In the genomic region with DNA sequence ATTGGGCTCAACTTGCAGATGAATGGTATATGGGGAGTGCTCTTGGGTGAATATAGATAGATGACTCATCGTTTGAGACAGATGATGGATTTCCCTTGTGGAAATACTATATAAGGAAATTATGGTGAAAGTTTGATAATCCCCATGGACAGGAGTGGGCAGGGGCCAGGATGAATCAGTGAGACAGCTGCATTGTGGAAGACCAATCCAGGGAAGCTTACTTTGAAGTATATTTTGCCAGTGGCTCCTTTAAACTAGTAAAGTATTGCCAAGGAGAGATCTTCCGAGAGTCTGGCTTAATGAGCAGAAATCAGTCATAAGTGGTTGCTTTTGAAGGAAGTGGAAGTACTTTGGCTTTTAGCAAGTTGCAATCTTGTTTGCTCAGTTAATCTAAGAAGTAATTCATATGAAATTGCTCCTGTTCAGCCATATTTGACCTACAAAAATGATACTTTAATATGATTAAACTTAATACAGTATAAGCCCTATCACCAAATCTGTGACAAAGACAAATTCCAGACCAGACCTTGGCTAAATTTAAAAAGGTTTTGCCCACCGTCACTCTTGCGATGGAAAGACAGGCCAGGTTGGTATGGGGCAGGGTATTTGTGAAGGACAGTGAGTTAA, we compare ENCODE assay signal across 16 cellular contexts. TPM values are rescaled to one million over a fixed set of nuclear protein-coding genes. Genes with fewer than 3 reads are reported as not detected.
DNase-seq lines count a peak whose midpoint lies in the region; ATAC-seq and TF ChIP-seq lines count a peak whose summit lies in the region.
"Had no signal": no experiment of that assay in that cellular context is flagged by ENCODE, and none has a peak within 500 bp of the region (broad histone marks: within the 10 kb centered on the region; RNA-seq: fewer than 3 reads in every experiment).

No MANE protein-coding gene starts in this region.

- in situ Hi-C loops in mammary epithelial cell (cut with MboI; ENCODE audit: low sequenced_read_pairs in 2 of 2) = no loop called here

- H4K20me1 ChIP-seq in mammary epithelial cell (ENCODE audit: insufficient read depth, low read length) = no peaks in the 10 kb centered on the region

- POLR2A ChIA-PET in naive thymus-derived CD8-positive, alpha-beta T cell (lab: Charles Lee) = no interaction called here

- dilution Hi-C loops in mammary epithelial cell (cut with HindIII; ENCODE audit: low sequenced_read_pairs) = no loop called here

- peak overlapping the region; percentile 91 for H3K18ac ChIP-seq in mesendoderm (ENCODE audit: low read length)

- H3K4me3 ChIP-seq in mammary epithelial cell (replicated peaks in 1 of 3; ENCODE audit: insufficient read depth in 1 of 3, low read depth in 2 of 3, low read length in 3 of 3) (no peak overlapping the region), mesendoderm (ENCODE audit: low read length) (no peak overlapping the region)
- H3K4me3 ChIP-seq: psoas muscle, vagina had no signal

- peaks cover 16 to 62% (median 22%) of the 10 kb centered on the region in 5 donors for H3K27me3 Mint-ChIP-seq in naive thymus-derived CD8-positive, alpha-beta T cell

- H3K79me2 ChIP-seq in mammary epithelial cell (ENCODE audit: insufficient read depth, low read length) (no peaks in the 10 kb centered on the region), mesendoderm (ENCODE audit: control insufficient read depth, insufficient read depth, low read length) (no peaks in the 10 kb centered on the region)

- peaks cover 0 to 14% (median 7%) of the 10 kb centered on the region in 9 donors for H3K9me3 Mint-ChIP-seq in naive thymus-derived CD8-positive, alpha-beta T cell

- H3K23ac ChIP-seq in mesendoderm (ENCODE audit: low read length) = no peak overlapping the region

- H3K36me3 Mint-ChIP-seq in naive thymus-derived CD8-positive, alpha-beta T cell = peaks cover 0 to 7% (median 4%) of the 10 kb centered on the region in 3 donors
- H3K36me3 Mint-ChIP-seq: immature natural killer cell had no signal

- H3K4me1 ChIP-seq in mammary epithelial cell (ENCODE audit: insufficient read depth, low read length) (peaks cover 12% of the 10 kb centered on the region), mesendoderm (ENCODE audit: control insufficient read depth, low read depth, low read length) (no peaks in the 10 kb centered on the region)
- H3K4me1 ChIP-seq: psoas muscle had no signal

- BruUV-seq in mammary epithelial cell (replicated peaks; lab: Mats Ljungman, UMichigan) = TSS peak; percentile 65

- H3K27ac ChIP-seq in mammary epithelial cell (ENCODE audit: insufficient read depth, low read depth, low read length) (no peak overlapping the region), mesendoderm (ENCODE audit: low read depth, low read length) (no peak overlapping the region)
- H3K27ac ChIP-seq: psoas muscle, vagina had no signal

- no peak overlapping the region for H2BK15ac ChIP-seq in mesendoderm (replicated peaks; ENCODE audit: low read depth)

- H3K27me3 ChIP-seq in mammary epithelial cell (ENCODE audit: insufficient read depth, low read length) = no peaks in the 10 kb centered on the region
- no peaks in the 10 kb centered on the region for H3K27me3 ChIP-seq in mesendoderm (ENCODE audit: insufficient read depth, low read length, poor library complexity)
- H3K27me3 ChIP-seq: vagina had no signal

- H4K5ac ChIP-seq in mesendoderm (ENCODE audit: low read length) = no peak overlapping the region

- H2AK5ac ChIP-seq in mesendoderm (ENCODE audit: low read length) = no peak overlapping the region

- H3K36me3 ChIP-seq in mammary epithelial cell (ENCODE audit: insufficient read depth, low read length) (no peaks in the 10 kb centered on the region), mesendoderm (ENCODE audit: control insufficient read depth, insufficient read depth, low read length) (no peaks in the 10 kb centered on the region)
- H3K36me3 ChIP-seq: vagina had no signal

- no peak overlapping the region for H2AFZ ChIP-seq in mammary epithelial cell (ENCODE audit: low read depth, low read length)

- H3K27ac Mint-ChIP-seq in naive thymus-derived CD8-positive, alpha-beta T cell = no peak overlapping the region
- H3K27ac Mint-ChIP-seq: immature natural killer cell had no signal

- H3K4me1 Mint-ChIP-seq in naive thymus-derived CD8-positive, alpha-beta T cell = no peaks in the 10 kb centered on the region
- H3K4me1 Mint-ChIP-seq: immature natural killer cell had no signal

- no peak overlapping the region for H2BK5ac ChIP-seq in mesendoderm (ENCODE audit: low read length)

- peak overlapping the region; percentile 48 for H2BK120ac ChIP-seq in mesendoderm (ENCODE audit: low read depth, low read length)

- CTCF ChIA-PET in mammary epithelial cell (lab: Charles Lee; ENCODE audit: low non-redundant PET) = no interaction called here

- DNase-seq in DMS53 (lab: John Stamatoyannopoulos, UW) (peak; percentile 72), NCI-H226 (peak; percentile 51), mammary epithelial cell (peak; percentile 79), mesendoderm (no peak), T-helper 9 cell (no peak), NAMALWA (ENCODE audit: low spot score) (no peak)
- no peak for DNase-seq in naive thymus-derived CD8-positive, alpha-beta T cell
- DNase-seq: anterior cingulate cortex, dermis blood vessel endothelial cell, GDM1, immature natural killer cell, NCI-H510A, psoas muscle, T1000 had no signal

- H3K56ac ChIP-seq in mesendoderm (ENCODE audit: low read length) = no peak overlapping the region

- H4K8ac ChIP-seq in mesendoderm (ENCODE audit: low read depth, low read length) = no peak overlapping the region

- TF ChIP-seq CTCF in mammary epithelial cell (conservative IDR thresholded peaks at IDR 0.05 in 1 of 2, IDR thresholded peaks at IDR 0.05 in 1 of 2; ENCODE audit: extremely low read depth in 1 of 2, insufficient read depth in 1 of 2, low read depth in 1 of 2, low read length in 2 of 2) = no peak

- intact Hi-C loops in mammary epithelial cell (cut with micrococcal nuclease) = no loop called here

- H3K4me2 ChIP-seq in mammary epithelial cell (ENCODE audit: insufficient read depth, low read depth, low read length) (no peak overlapping the region), mesendoderm (ENCODE audit: low read length) (no peak overlapping the region)

- no peak overlapping the region for H3K4me3 Mint-ChIP-seq in naive thymus-derived CD8-positive, alpha-beta T cell
- H3K4me3 Mint-ChIP-seq: immature natural killer cell had no signal

- no peak for ATAC-seq in HG03354 (IDR thresholded peaks at IDR 0.05; ENCODE audit: poor library complexity, severe bottlenecking, unreplicated experiment)
- no peak for ATAC-seq in naive thymus-derived CD8-positive, alpha-beta T cell
- ATAC-seq: psoas muscle had no signal

- H3K79me1 ChIP-seq in mesendoderm (ENCODE audit: low read length) = no peaks in the 10 kb centered on the region

- no peak overlapping the region for H3K9ac ChIP-seq in mammary epithelial cell (ENCODE audit: insufficient read depth, low read length)
- H3K9ac ChIP-seq in mesendoderm (ENCODE audit: low read length) = no peak overlapping the region

- 86% methylated on average over 4 of the region's 4 CpGs for WGBS in mammary epithelial cell (ENCODE audit: low coverage, missing lambda C conversion rate)
- no CpG with 5 or more reads among the region's 4 CpGs for WGBS in mesendoderm (ENCODE audit: extremely low coverage, insufficient coverage, low lambda C conversion rate)

- peak overlapping the region; percentile 3 for H3K4ac ChIP-seq in mesendoderm (ENCODE audit: low read depth, low read length)

- H3K9me3 ChIP-seq in mammary epithelial cell (replicated peaks; ENCODE audit: insufficient read depth, low read length) = no peaks in the 10 kb centered on the region
- H3K9me3 ChIP-seq: vagina had no signal

RNA-seq across cellular contexts. Expression of gene TNC, which starts 9.3 kb away (rescaled TPM):
- total RNA-seq in mammary epithelial cell = 100 to 1,000 TPM in 1 of 2 donors, 10 to 100 TPM in 1; 85.8 to 178 TPM
- polyA plus RNA-seq in mammary epithelial cell = 22.2 TPM
- polyA minus RNA-seq in mammary epithelial cell = 48.1 TPM
- polyA plus RNA-seq in mesendoderm (2013, experiment 1 of 2) = 16.1 TPM
- 16.9 TPM for polyA plus RNA-seq in mesendoderm (2013, experiment 2 of 2)
- total RNA-seq in naive thymus-derived CD8-positive, alpha-beta T cell = not detected
- polyA plus RNA-seq in naive thymus-derived CD8-positive, alpha-beta T cell = not detected
- polyA plus RNA-seq: immature natural killer cell had no signal

Comparison
In these comparisons a context has a peak if more than half of its experiments do, and no peak if none do; other contexts are left out.
1. DNase-seq: peak in DMS53 (single experiment), NCI-H226 (single experiment) and mammary epithelial cell (single experiment); none in mesendoderm (single experiment), T-helper 9 cell (single experiment), naive thymus-derived CD8-positive, alpha-beta T cell (0 of 10) and NAMALWA (single experiment).
2. RNA of gene TNC, which starts 9.3 kb away (total RNA-seq): 85.8 to 178 TPM in mammary epithelial cell; not detected in naive thymus-derived CD8-positive, alpha-beta T cell; every median in the first group is over 10 times any median in the second.